8 cellular contexts compared by ENCODE assay signal in genomic region chr10:84329986-84330651, GRCh38. TPM values are rescaled to one million over a fixed set of nuclear protein-coding genes. Genes with fewer than 3 reads are reported as not detected.
DNase-seq lines count a peak whose midpoint lies in the region; ATAC-seq and TF ChIP-seq lines count a peak whose summit lies in the region.

No MANE protein-coding gene starts in this region.

- no peak overlapping the region for H3K27ac ChIP-seq in right cardiac atrium (ENCODE audit: low read length)
- H3K27ac ChIP-seq in right atrium auricular region: no peak overlapping the region

- peaks cover 4% of the 10 kb centered on the region for H3K36me3 Mint-ChIP-seq in activated T-cell treated with anti-CD3 and anti-CD28 coated beads, Interleukin-2, amount 50 U/mL, for 4 hours (ENCODE audit: insufficient read depth)

- TF ChIP-seq CTCF in right atrium auricular region (IDR thresholded peaks at IDR 0.05): no peak

- 89% methylated on average over 7 of the region's 7 CpGs for WGBS in right cardiac atrium

- H3K27me3 ChIP-seq in right cardiac atrium (ENCODE audit: control insufficient read depth, insufficient read depth): no peaks in the 10 kb centered on the region
- no peaks in the 10 kb centered on the region for H3K27me3 ChIP-seq in mononuclear cell (ENCODE audit: insufficient read depth, low read length)
- no peaks in the 10 kb centered on the region for H3K27me3 ChIP-seq in right atrium auricular region

- peaks cover 3% of the 10 kb centered on the region for H3K4me1 ChIP-seq in right cardiac atrium (ENCODE audit: control insufficient read depth, insufficient read depth, low read length)
- peaks cover 47% of the 10 kb centered on the region for H3K4me1 ChIP-seq in mononuclear cell (ENCODE audit: insufficient read depth, low read length)
- H3K4me1 ChIP-seq in right atrium auricular region: peaks cover 0 to 42% of the 10 kb centered on the region in 2 donors

- no peaks in the 10 kb centered on the region for H3K9me3 Mint-ChIP-seq in activated T-cell treated with anti-CD3 and anti-CD28 coated beads, Interleukin-2, amount 50 U/mL, for 4 hours

- DNase-seq in right cardiac atrium (no peak), Right ventricle myocardium inferior (ENCODE audit: missing footprints) (no peak), NCI-H1417 (lab: John Stamatoyannopoulos, UW) (no peak), right atrium auricular region (ENCODE audit: low spot score) (no peak), globus pallidus (ENCODE audit: low spot score) (no peak)
- no peak for DNase-seq in activated T-cell treated with anti-CD3 and anti-CD28 coated beads, Interleukin-2, amount 50 U/mL, for 4 hours

- H3K9me3 ChIP-seq in right cardiac atrium (ENCODE audit: control insufficient read depth, low read length) (no peaks in the 10 kb centered on the region), mononuclear cell (ENCODE audit: low read depth, low read length) (no peaks in the 10 kb centered on the region), right atrium auricular region (no peaks in the 10 kb centered on the region)

- H3K4me3 Mint-ChIP-seq in activated T-cell treated with anti-CD3 and anti-CD28 coated beads, Interleukin-2, amount 50 U/mL, for 4 hours: peak overlapping the region; percentile 90

- intact Hi-C loops in right cardiac atrium (cut with DNase I): no loop called here
- intact Hi-C loops in Right ventricle myocardium inferior (cut with DNase I): loop anchor here (10.0 kb wide), 1 partner anchor 185 kb away; no protein-coding TSS in a partner anchor

- peaks cover 43% of the 10 kb centered on the region for H3K4me1 Mint-ChIP-seq in activated T-cell treated with anti-CD3 and anti-CD28 coated beads, Interleukin-2, amount 50 U/mL, for 4 hours (ENCODE audit: low read depth)

- ATAC-seq in right cardiac atrium (no peak), Right ventricle myocardium inferior (no peak), HG03039 (IDR thresholded peaks at IDR 0.05; ENCODE audit: unreplicated experiment) (peak; percentile 24)
- peak; percentile 2 to 5 for ATAC-seq in activated T-cell treated with anti-CD3 and anti-CD28 coated beads, Interleukin-2, amount 50 U/mL, for 4 hours

- H3K4me3 ChIP-seq in right cardiac atrium (ENCODE audit: low read length) (peak overlapping the region; percentile 85), mononuclear cell (ENCODE audit: low read length) (peak overlapping the region; percentile 81), right atrium auricular region (no peak overlapping the region)

- no peaks in the 10 kb centered on the region for H3K36me3 ChIP-seq in right atrium auricular region

- H3K27me3 Mint-ChIP-seq in activated T-cell treated with anti-CD3 and anti-CD28 coated beads, Interleukin-2, amount 50 U/mL, for 4 hours (ENCODE audit: low read depth): no peaks in the 10 kb centered on the region

RNA-seq across cellular contexts. Expression of gene CCSER2, which starts 1.7 kb away (rescaled TPM):
- total RNA-seq in right cardiac atrium (100 to 1,000 TPM; 119 to 176 (median 153) TPM), Right ventricle myocardium inferior (163 TPM), mononuclear cell (113 TPM), right atrium auricular region (10 to 100 TPM; 77.1 to 91.6 TPM)
- polyA plus RNA-seq in right cardiac atrium: 30.7 TPM
- 10 to 100 TPM; 37.1 to 42.0 (median 40.9) TPM for total RNA-seq in activated T-cell treated with anti-CD3 and anti-CD28 coated beads, Interleukin-2, amount 50 U/mL, for 4 hours

Comparison
In these comparisons a context has a peak if more than half of its experiments do, and no peak if none do; other contexts are left out.
1. H3K4me3 ChIP-seq: peak in right cardiac atrium (single experiment) and mononuclear cell (single experiment); none in right atrium auricular region (0 of 2).
2. ATAC-seq: peak in HG03039 (single experiment) and activated T-cell treated with anti-CD3 and anti-CD28 coated beads, Interleukin-2, amount 50 U/mL, for 4 hours (2 of 2); none in right cardiac atrium (0 of 2) and Right ventricle myocardium inferior (single experiment).